19 cellular contexts compared by ENCODE assay signal in the genomic region with DNA sequence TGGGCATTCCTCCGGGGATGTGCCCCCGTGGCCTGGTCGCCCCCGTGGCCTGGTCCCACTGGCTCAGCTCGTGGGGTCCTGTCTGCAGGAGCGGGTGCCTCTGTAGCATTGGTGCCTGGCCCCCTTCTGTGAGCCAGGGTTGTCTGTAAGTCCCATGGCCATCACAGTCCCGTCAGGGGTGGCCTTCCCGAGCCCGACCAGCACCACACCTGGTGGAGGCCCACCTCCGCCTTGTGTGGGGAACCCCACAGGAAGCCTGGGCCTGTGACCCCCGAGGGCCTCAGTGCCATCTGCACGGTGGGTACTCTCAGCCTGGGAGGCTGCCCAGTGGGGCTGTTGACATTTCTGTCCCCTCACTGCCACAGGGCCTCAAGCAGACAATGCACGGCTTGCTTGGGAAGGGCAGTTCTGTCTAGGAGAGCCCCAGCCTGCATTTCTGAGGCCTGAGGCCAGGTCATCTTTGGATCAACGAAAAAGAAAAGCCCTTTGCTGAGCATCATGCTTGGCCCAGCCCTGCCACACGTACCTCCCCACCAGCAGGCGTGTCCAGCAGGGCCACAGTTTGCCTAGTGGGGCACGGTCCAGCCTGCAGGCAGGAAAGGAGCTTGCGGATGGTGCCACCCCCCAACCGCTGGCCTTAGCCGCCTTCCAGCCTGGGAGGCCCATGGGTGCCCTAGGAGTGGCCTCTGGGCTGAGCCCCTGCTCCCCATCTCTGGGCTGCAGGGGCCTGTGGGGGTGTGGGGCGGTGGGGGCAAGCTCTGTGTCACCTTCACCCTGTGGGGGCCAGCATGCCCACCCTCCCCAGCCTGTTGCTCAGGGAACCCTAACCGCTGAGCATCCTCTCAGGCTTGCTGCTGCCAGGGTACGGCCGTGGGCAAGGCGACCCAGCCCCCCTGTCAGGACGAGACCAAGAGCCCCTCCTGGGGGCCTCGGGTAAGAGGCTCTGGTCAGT. TPM values are rescaled to one million over a fixed set of nuclear protein-coding genes. Genes with fewer than 3 reads are reported as not detected.
DNase-seq lines count a peak whose midpoint lies in the region; ATAC-seq and TF ChIP-seq lines count a peak whose summit lies in the region.
"Had no signal": no experiment of that assay in that cellular context is flagged by ENCODE, and none has a peak within 500 bp of the region (broad histone marks: within the 10 kb centered on the region; RNA-seq: fewer than 3 reads in every experiment).

No MANE protein-coding gene starts in this region.

- H4K20me1 ChIP-seq in osteoblast (ENCODE audit: insufficient read depth, low read length), result no peaks in the 10 kb centered on the region

- H3K4me2 ChIP-seq in osteoblast (ENCODE audit: insufficient read depth, low read length), result no peak overlapping the region
- H3K4me2 ChIP-seq: GM23338 had no signal

- no peak overlapping the region for H2AFZ ChIP-seq in osteoblast (ENCODE audit: low read length)
- H2AFZ ChIP-seq: GM23338 had no signal

- DNase-seq in CD14-positive monocyte (ENCODE audit: low spot score), result peak; percentile 33
- peak; percentile 5 for DNase-seq in WERI-Rb-1
- peak; percentile 11 for DNase-seq in left ventricle myocardium superior
- DNase-seq in osteoblast (ENCODE audit: insufficient read length, low spot score, missing footprints), result peak; percentile 62
- no peak for DNase-seq in CD4-positive, alpha-beta T cell
- DNase-seq: DND-41; NCI-H1105 treated with DMSO at 0.1 percent for 48 hours; NCI-H187; NCI-H69; NK-92 treated with Interleukin-12 subunit alpha and Interleukin-12 subunit beta, amount 100 ng/mL, for 24 hours; SJCRH30 had no signal

- CTCF ChIA-PET in CD4-positive, alpha-beta T cell (lab: Charles Lee), result no interaction called here

- TF ChIP-seq CTCF in CD14-positive monocyte (IDR thresholded peaks at IDR 0.05) (no peak), WERI-Rb-1 (IDR thresholded peaks at IDR 0.05; ENCODE audit: low read depth, low read length) (no peak), osteoblast (IDR thresholded peaks at IDR 0.05; ENCODE audit: extremely low read depth, low read depth, low read length) (no peak)
- no peak for TF ChIP-seq CTCF in CD4-positive, alpha-beta T cell (IDR thresholded peaks at IDR 0.05)

- no peak overlapping the region for H3K27ac Mint-ChIP-seq in CD14-positive monocyte
- no peak overlapping the region for H3K27ac Mint-ChIP-seq in CD4-positive, alpha-beta T cell
- H3K27ac Mint-ChIP-seq: GM23338 had no signal

- H3K4me1 Mint-ChIP-seq in CD14-positive monocyte, result no peaks in the 10 kb centered on the region
- H3K4me1 Mint-ChIP-seq in CD4-positive, alpha-beta T cell (ENCODE audit: low read depth), result no peaks in the 10 kb centered on the region
- H3K4me1 Mint-ChIP-seq: CD4-positive, alpha-beta memory T cell; GM23338 had no signal

- POLR2A ChIA-PET in CD4-positive, alpha-beta T cell (lab: Charles Lee), result no interaction called here

- peaks cover 30 to 55% of the 10 kb centered on the region in 2 donors for H3K36me3 Mint-ChIP-seq in CD14-positive monocyte
- H3K36me3 Mint-ChIP-seq in CD4-positive, alpha-beta T cell (ENCODE audit: low read depth), result peaks cover 33% of the 10 kb centered on the region

- H3K27ac ChIP-seq in WERI-Rb-1 (no peak overlapping the region), osteoblast (ENCODE audit: low read depth, low read length) (no peak overlapping the region)
- H3K27ac ChIP-seq in CD4-positive, alpha-beta T cell (ENCODE audit: low read depth, low read length), result no peak overlapping the region
- H3K27ac ChIP-seq: SJCRH30 had no signal

- no peaks in the 10 kb centered on the region for H3K9me3 ChIP-seq in WERI-Rb-1 (ENCODE audit: severe bottlenecking)
- no peaks in the 10 kb centered on the region for H3K9me3 ChIP-seq in osteoblast (ENCODE audit: low read depth, low read length)
- no peaks in the 10 kb centered on the region for H3K9me3 ChIP-seq in CD4-positive, alpha-beta T cell (ENCODE audit: control insufficient read depth, low read length)

- H3K4me1 ChIP-seq in osteoblast (ENCODE audit: insufficient read depth, low read length), result no peaks in the 10 kb centered on the region

- no peaks in the 10 kb centered on the region for H3K79me2 ChIP-seq in osteoblast (ENCODE audit: insufficient read depth, low read length)

- ATAC-seq in left ventricle myocardium superior (no peak), esophagus mucosa (no peak), HG03521 (IDR thresholded peaks at IDR 0.05; ENCODE audit: unreplicated experiment) (no peak)
- ATAC-seq in CD4-positive, alpha-beta T cell (ENCODE audit: poor library complexity), result no peak
- ATAC-seq: GM23338, HCT116 had no signal

- no peak overlapping the region for H3K4me3 ChIP-seq in WERI-Rb-1 (ENCODE audit: low read depth, low read length)
- no peak overlapping the region for H3K4me3 ChIP-seq in osteoblast (ENCODE audit: insufficient read depth, low read length)
- H3K4me3 ChIP-seq: GM23338, SJCRH30 had no signal

- peaks cover 2 to 12% (median 10%) of the 10 kb centered on the region in 7 donors for H3K9me3 Mint-ChIP-seq in CD14-positive monocyte
- H3K9me3 Mint-ChIP-seq in CD4-positive, alpha-beta T cell, result no peaks in the 10 kb centered on the region
- H3K9me3 Mint-ChIP-seq: GM23338 had no signal

- no peaks in the 10 kb centered on the region for H3K27me3 ChIP-seq in WERI-Rb-1 (ENCODE audit: insufficient read depth, low read depth, severe bottlenecking)
- H3K27me3 ChIP-seq in osteoblast (ENCODE audit: insufficient read depth, low read length), result no peaks in the 10 kb centered on the region
- no peaks in the 10 kb centered on the region for H3K27me3 ChIP-seq in CD4-positive, alpha-beta T cell (ENCODE audit: control insufficient read depth, insufficient read depth, low read length)
- H3K27me3 ChIP-seq: SJCRH30 had no signal

- peaks cover 0 to 3% (median 0%) of the 10 kb centered on the region in 3 donors for H3K27me3 Mint-ChIP-seq in CD14-positive monocyte (ENCODE audit: low read depth in 3 of 3)
- no peaks in the 10 kb centered on the region for H3K27me3 Mint-ChIP-seq in CD4-positive, alpha-beta T cell
- H3K27me3 Mint-ChIP-seq: CD4-positive, alpha-beta memory T cell had no signal

- H3K36me3 ChIP-seq in WERI-Rb-1 (peaks cover 5% of the 10 kb centered on the region), osteoblast (ENCODE audit: insufficient read depth, low read length) (no peaks in the 10 kb centered on the region)
- H3K36me3 ChIP-seq: SJCRH30 had no signal

- intact Hi-C loops in CD14-positive monocyte (cut with micrococcal nuclease) (no loop called here), left ventricle myocardium superior (cut with micrococcal nuclease) (no loop called here)
- intact Hi-C loops in CD4-positive, alpha-beta T cell (cut with DNase I, micrococcal nuclease), result no loop called here

- no peak overlapping the region for H3K4me3 Mint-ChIP-seq in CD14-positive monocyte
- H3K4me3 Mint-ChIP-seq in CD4-positive, alpha-beta T cell, result no peak overlapping the region
- H3K4me3 Mint-ChIP-seq: CD4-positive, alpha-beta memory T cell; GM23338 had no signal

RNA-seq across cellular contexts. Expression of a gene that starts 23.2 kb away (rescaled TPM):
- not detected for polyA plus RNA-seq in CD14-positive monocyte
- total RNA-seq in left ventricle myocardium superior, result not detected
- total RNA-seq in osteoblast, result not detected in 2 replicates
- not detected for total RNA-seq in esophagus mucosa
- total RNA-seq in CD4-positive, alpha-beta T cell, result not detected
- total RNA-seq: CD4-positive, alpha-beta memory T cell; GM23338; HT1080; LHCN-M2; OCI-LY7; SJCRH30 had no signal
- polyA plus RNA-seq: CD4-positive, alpha-beta memory T cell; GM23338 had no signal

RNA-seq across cellular contexts. Expression of a gene that starts 36.0 kb away (rescaled TPM):
- polyA plus RNA-seq in CD14-positive monocyte, result 1 to 10 TPM; 2.6 to 4.8 TPM
- 5.9 TPM for total RNA-seq in left ventricle myocardium superior
- total RNA-seq in osteoblast, result 12.7 and 14.8 TPM in 2 replicates
- 11.0 TPM for total RNA-seq in esophagus mucosa
- 10 to 100 TPM; 31.1 to 33.1 TPM for total RNA-seq in CD4-positive, alpha-beta T cell

Comparison
In these comparisons a context has a peak if more than half of its experiments do, and no peak if none do; other contexts are left out.
1. DNase-seq: peak in CD14-positive monocyte (single experiment), WERI-Rb-1 (single experiment), left ventricle myocardium superior (single experiment) and osteoblast (single experiment); none in CD4-positive, alpha-beta T cell (0 of 10).